ENCODE assay signal across 25 cellular contexts in genomic region chr4:43243433-43244116, GRCh38.
DNase-seq lines count a peak whose midpoint lies in the region; ATAC-seq, FAIRE-seq and TF ChIP-seq lines count a peak whose summit lies in the region.
"Had no signal": no experiment of that assay in that cellular context is flagged by ENCODE, and none has a peak within 500 bp of the region (broad histone marks: within the 10 kb centered on the region; RNA-seq: fewer than 3 reads in every experiment).

No MANE protein-coding gene starts in this region.

- peaks cover 4% of the 10 kb centered on the region for H3K9me3 Mint-ChIP-seq in activated CD8-positive, alpha-beta T cell treated with anti-CD3 and anti-CD28 coated beads, Interleukin-2, amount 10 ng/mL, durations not matched to agents 7 days and 5 days (ENCODE audit: insufficient read depth)

- H3K4ac ChIP-seq in IMR-90 (ENCODE audit: low read depth, low read length) = no peak overlapping the region

- no peak overlapping the region for H2BK120ac ChIP-seq in IMR-90 (ENCODE audit: low read depth, low read length)

- no peaks in the 10 kb centered on the region for H3K27me3 Mint-ChIP-seq in activated CD8-positive, alpha-beta T cell treated with anti-CD3 and anti-CD28 coated beads, Interleukin-2, amount 10 ng/mL, durations not matched to agents 7 days and 5 days (ENCODE audit: low read depth)
- H3K27me3 Mint-ChIP-seq: IgD-negative memory B cell had no signal

- H3K9me3 ChIP-seq in HepG2 (ENCODE audit: low read length) = peaks cover 50% of the 10 kb centered on the region
- H3K9me3 ChIP-seq in right lobe of liver = no peaks in the 10 kb centered on the region
- H3K9me3 ChIP-seq in IMR-90 (ENCODE audit: control insufficient read depth, insufficient read depth, low read length) = no peaks in the 10 kb centered on the region

- dilution Hi-C loops in IMR-90 (cut with HindIII; ENCODE audit: low sequenced_read_pairs, unreplicated experiment) = no loop called here

- no peak overlapping the region for H3K23ac ChIP-seq in IMR-90 (ENCODE audit: low read depth, low read length)

- TF ChIP-seq CTCF in HepG2 (CRISPR knock-in tag; IDR thresholded peaks at IDR 0.05) (no peak), right lobe of liver (IDR thresholded peaks at IDR 0.05) (no peak), IMR-90 (conservative IDR thresholded peaks at IDR 0.05; ENCODE audit: low read depth, low read length) (no peak)

- no peak for FAIRE-seq in HepG2 (lab: Jason Lieb, UNC)

- H3K79me1 ChIP-seq in IMR-90 (ENCODE audit: low read depth in 1 of 2, low read length in 2 of 2) = no peaks in the 10 kb centered on the region

- BruUV-seq in HepG2 (replicated peaks; lab: Mats Ljungman, UMichigan) (no TSS peak), IMR-90 (replicated peaks; lab: Mats Ljungman, UMichigan) (no TSS peak)

- 14% methylated on average over 4 of the region's 4 CpGs for WGBS in HepG2 (ENCODE audit: low lambda C conversion rate)
- WGBS in right lobe of liver (ENCODE audit: insufficient coverage, low coverage, low lambda C conversion rate, missing lambda C conversion rate) = 57% methylated on average over 4 of the region's 4 CpGs
- WGBS in IMR-90 (ENCODE audit: extremely low coverage in 2 of 2, insufficient read length in 1 of 2), 2 experiments = no CpG with 5 or more reads among the region's 4 CpGs

- H3K4me3 Mint-ChIP-seq in activated CD8-positive, alpha-beta T cell treated with anti-CD3 and anti-CD28 coated beads, Interleukin-2, amount 10 ng/mL, durations not matched to agents 7 days and 5 days = no peak overlapping the region
- H3K4me3 Mint-ChIP-seq: IgD-negative memory B cell; T-helper 1 cell treated with Interleukin-12 subunit alpha and Interleukin-12 subunit beta and Interleukin-4 antibody, amounts not matched to agents 30 μg/mL and 1 μg/mL, for 36 hours had no signal

- H3K4me3 ChIP-seq in HepG2 (replicated peaks in 1 of 3; ENCODE audit: insufficient read depth in 1 of 3, low read depth in 2 of 3, low read length in 3 of 3) (no peak overlapping the region), right lobe of liver (no peak overlapping the region), IMR-90 (ENCODE audit: insufficient read depth, low read depth, low read length) (no peak overlapping the region)
- H3K4me3 ChIP-seq: Peyer's patch, SK-N-MC had no signal

- no peak overlapping the region for H3K56ac ChIP-seq in IMR-90 (ENCODE audit: extremely low read depth, insufficient read depth, low read length)

- H3K27ac ChIP-seq in HepG2 (ENCODE audit: extremely low read length, insufficient read depth, low read length) (no peak overlapping the region), right lobe of liver (no peak overlapping the region), IMR-90 (ENCODE audit: insufficient read depth, low read length) (no peak overlapping the region)
- H3K27ac ChIP-seq: KMS-11, Peyer's patch, SK-N-MC had no signal

- TF ChIP-seq POLR2A in HepG2 (IDR thresholded peaks at IDR 0.05; ENCODE audit: insufficient read depth in 1 of 2, low read depth in 2 of 2, low read length in 2 of 2) (no peak), right lobe of liver (IDR thresholded peaks at IDR 0.05) (no peak), IMR-90 (IDR thresholded peaks at IDR 0.05; ENCODE audit: low read depth, low read length) (no peak)

- no peak overlapping the region for H2BK15ac ChIP-seq in IMR-90 (ENCODE audit: low read depth, low read length)

- H3K9ac ChIP-seq in HepG2 (ENCODE audit: insufficient read depth, low read depth, low read length) (no peak overlapping the region), IMR-90 (ENCODE audit: low read depth, low read length) (no peak overlapping the region)
- H3K9ac ChIP-seq: KMS-11 had no signal

- H2AK9ac ChIP-seq in IMR-90 (replicated peaks; ENCODE audit: low read depth, low read length, poor library complexity) = no peak overlapping the region

- no peak for DNase-seq in HepG2 (ENCODE audit: low spot score)
- DNase-seq in right lobe of liver = no peak
- DNase-seq in IMR-90 = no peak
- DNase-seq in EL = no peak
- DNase-seq in T-helper 1 cell = no peak
- DNase-seq in activated CD8-positive, alpha-beta T cell treated with anti-CD3 and anti-CD28 coated beads, Interleukin-2, amount 10 ng/mL, durations not matched to agents 7 days and 5 days = no peak
- DNase-seq: Calu3; MM.1S; NCI-H1048; NCI-H1417; NCI-H1694; NCI-H2029 treated with DMSO at 0.1 percent for 48 hours; NCI-H446 treated with DMSO at 0.1 percent for 48 hours; NCI-H526; NCI-H82; NK-92 treated with Interleukin-12 subunit alpha and Interleukin-12 subunit beta, amount 100 ng/mL, for 24 hours; Peyer's patch; SIG-M5 had no signal

- in situ Hi-C loops in HepG2 (cut with HindIII; ENCODE audit: extremely low pct_ligation_motif_present, low pct_unique_long_range_greater_than_20kb) = no loop called here
- in situ Hi-C loops in IMR-90 (cut with MboI; ENCODE audit: low sequenced_read_pairs) = no loop called here

- H3K4me1 ChIP-seq in HepG2 (ENCODE audit: insufficient read depth, low read length) (no peaks in the 10 kb centered on the region), right lobe of liver (no peaks in the 10 kb centered on the region), IMR-90 (ENCODE audit: control insufficient read depth, insufficient read depth, low read length) (no peaks in the 10 kb centered on the region)
- H3K4me1 ChIP-seq: Peyer's patch had no signal

- H2AK5ac ChIP-seq in IMR-90 (ENCODE audit: low read depth, low read length) = no peak overlapping the region

- no peaks in the 10 kb centered on the region for H3K9me1 ChIP-seq in IMR-90 (ENCODE audit: insufficient read depth, low read length)

- no peaks in the 10 kb centered on the region for H3K4me1 Mint-ChIP-seq in activated CD8-positive, alpha-beta T cell treated with anti-CD3 and anti-CD28 coated beads, Interleukin-2, amount 10 ng/mL, durations not matched to agents 7 days and 5 days (ENCODE audit: low read depth)
- H3K4me1 Mint-ChIP-seq: IgD-negative memory B cell had no signal

- no peaks in the 10 kb centered on the region for H4K20me1 ChIP-seq in HepG2 (ENCODE audit: insufficient read depth, low read length)
- no peaks in the 10 kb centered on the region for H4K20me1 ChIP-seq in IMR-90 (ENCODE audit: insufficient read depth, low read length)

- H2BK20ac ChIP-seq in IMR-90 (ENCODE audit: low read depth, low read length) = no peak overlapping the region

- H3K18ac ChIP-seq in IMR-90 (ENCODE audit: low read depth, low read length) = no peak overlapping the region

- H2BK5ac ChIP-seq in IMR-90 (ENCODE audit: low read depth, low read length, poor library complexity, severe bottlenecking) = no peak overlapping the region

- H3K36me3 Mint-ChIP-seq in activated CD8-positive, alpha-beta T cell treated with anti-CD3 and anti-CD28 coated beads, Interleukin-2, amount 10 ng/mL, durations not matched to agents 7 days and 5 days (ENCODE audit: low read depth) = no peaks in the 10 kb centered on the region

- H4K5ac ChIP-seq in IMR-90 (ENCODE audit: low read depth, low read length) = no peak overlapping the region

- H3K79me2 ChIP-seq in HepG2 (ENCODE audit: insufficient read depth, low read length) = no peaks in the 10 kb centered on the region

- CTCF ChIA-PET in HepG2 (lab: Yijun Ruan, JAX; ENCODE audit: low intra/inter-chr PET ratio, low total read pairs) = no interaction called here
- CTCF ChIA-PET in IMR-90 (lab: Yijun Ruan, JAX) = no interaction called here
- CTCF ChIA-PET in activated CD8-positive, alpha-beta T cell treated with anti-CD3 and anti-CD28 coated beads, Interleukin-2, amount 10 ng/mL, durations not matched to agents 7 days and 5 days (lab: Charles Lee) = no interaction called here

- no peak overlapping the region for H3K14ac ChIP-seq in IMR-90 (replicated peaks; ENCODE audit: low read depth, low read length)

- H3K36me3 ChIP-seq in HepG2 (replicated peaks in 1 of 2; ENCODE audit: control insufficient read depth in 1 of 2, insufficient read depth in 2 of 2, low read length in 2 of 2) (no peaks in the 10 kb centered on the region), right lobe of liver (no peaks in the 10 kb centered on the region), IMR-90 (ENCODE audit: control insufficient read depth, insufficient read depth, low read length) (no peaks in the 10 kb centered on the region)
- H3K36me3 ChIP-seq: Peyer's patch had no signal

- H3K4me2 ChIP-seq in HepG2 (ENCODE audit: low read depth, low read length) (no peak overlapping the region), IMR-90 (ENCODE audit: low read depth, low read length) (no peak overlapping the region)
- H3K4me2 ChIP-seq: KMS-11 had no signal

- H4K8ac ChIP-seq in IMR-90 (ENCODE audit: low read depth in 2 of 2, low read length in 2 of 2) = no peak overlapping the region

- H2AFZ ChIP-seq in HepG2 (ENCODE audit: low read length) = peak overlapping the region; percentile 5
- no peak overlapping the region for H2AFZ ChIP-seq in IMR-90 (replicated peaks; ENCODE audit: low read length, poor library complexity)

- no peak for TF ChIP-seq EP300 in HepG2 (IDR thresholded peaks at IDR 0.05; ENCODE audit: low read depth in 2 of 2, low read length in 2 of 2)
- no peak for TF ChIP-seq EP300 in HepG2 (CRISPR knock-in tag; IDR thresholded peaks at IDR 0.05; ENCODE audit: borderline replicate concordance)

- no peak overlapping the region for H4K91ac ChIP-seq in IMR-90 (ENCODE audit: insufficient read depth, low read depth, low read length)

- intact Hi-C loops in HepG2 (cut with micrococcal nuclease; ENCODE audit: unreplicated experiment) = no loop called here
- intact Hi-C loops in right lobe of liver (cut with DNase I) = no loop called here
- intact Hi-C loops in IMR-90 (cut with micrococcal nuclease) = no loop called here

- ATAC-seq in HepG2 (no peak), right lobe of liver (no peak), GM21786 (IDR thresholded peaks at IDR 0.05; ENCODE audit: unreplicated experiment) (peak; percentile 37), IMR-90 (ENCODE audit: low read depth) (no peak), GM21526 (IDR thresholded peaks at IDR 0.05; ENCODE audit: low FRiP score, unreplicated experiment) (no peak)
- ATAC-seq in activated CD8-positive, alpha-beta T cell treated with anti-CD3 and anti-CD28 coated beads, Interleukin-2, amount 10 ng/mL, durations not matched to agents 7 days and 5 days = no peak
- ATAC-seq: HCT116 had no signal

- POLR2A ChIA-PET in HepG2 (lab: Yijun Ruan, JAX) (no interaction called here), IMR-90 (lab: Charles Lee; ENCODE audit: unreplicated experiment) (no interaction called here)
- POLR2A ChIA-PET in activated CD8-positive, alpha-beta T cell treated with anti-CD3 and anti-CD28 coated beads, Interleukin-2, amount 10 ng/mL, durations not matched to agents 7 days and 5 days (lab: Charles Lee) = no interaction called here

- TF ChIP-seq RAD21 in HepG2 (CRISPR knock-in tag; IDR thresholded peaks at IDR 0.05) (no peak), IMR-90 (IDR thresholded peaks at IDR 0.05; ENCODE audit: low read length) (no peak)

- H3K27me3 ChIP-seq in HepG2 (ENCODE audit: control insufficient read depth in 1 of 2, insufficient read depth in 2 of 2, low read length in 2 of 2) = no peaks in the 10 kb centered on the region
- no peaks in the 10 kb centered on the region for H3K27me3 ChIP-seq in right lobe of liver
- no peaks in the 10 kb centered on the region for H3K27me3 ChIP-seq in IMR-90 (ENCODE audit: control insufficient read depth, insufficient read depth, low read length)
- H3K27me3 ChIP-seq: Peyer's patch had no signal

- H3K27ac Mint-ChIP-seq in activated CD8-positive, alpha-beta T cell treated with anti-CD3 and anti-CD28 coated beads, Interleukin-2, amount 10 ng/mL, durations not matched to agents 7 days and 5 days = no peak overlapping the region
- H3K27ac Mint-ChIP-seq: IgD-negative memory B cell; T-helper 1 cell treated with Interleukin-12 subunit alpha and Interleukin-12 subunit beta and Interleukin-4 antibody, amounts not matched to agents 30 μg/mL and 1 μg/mL, for 36 hours had no signal
